ENCODE assay signal across 16 cellular contexts in genomic region chr13:76239031-76239680, GRCh38.
DNase-seq lines count a peak whose midpoint lies in the region; ATAC-seq and TF ChIP-seq lines count a peak whose summit lies in the region.
"Had no signal": no experiment of that assay in that cellular context is flagged by ENCODE, and none has a peak within 500 bp of the region (broad histone marks: within the 10 kb centered on the region; RNA-seq: fewer than 3 reads in every experiment).

No MANE protein-coding gene starts in this region.

- intact Hi-C loops in Right ventricle myocardium inferior (cut with DNase I): loop anchor here (10.0 kb wide), 1 partner anchor 56 kb away; no protein-coding TSS in a partner anchor

- H3K4me3 ChIP-seq in right atrium auricular region: no peak overlapping the region
- H3K4me3 ChIP-seq in skeletal muscle satellite cell (ENCODE audit: low read length): no peak overlapping the region
- H3K4me3 ChIP-seq: BLaER1 had no signal

- H3K9me3 ChIP-seq in right atrium auricular region (no peaks in the 10 kb centered on the region), skeletal muscle satellite cell (replicated peaks; ENCODE audit: low read length) (no peaks in the 10 kb centered on the region)
- H3K9me3 ChIP-seq: BLaER1, Caco-2 had no signal

- DNase-seq in Right ventricle myocardium inferior (ENCODE audit: missing footprints) (no peak), right atrium auricular region (ENCODE audit: low spot score) (no peak), fibroblast of gingiva (ENCODE audit: low read depth) (peak; percentile 76), myocyte (ENCODE audit: low read depth) (peak; percentile 63), HEK293T (ENCODE audit: extremely low spot score) (no peak)
- DNase-seq: 8988T; AML-193; Caco-2; CD8-positive, alpha-beta memory T cell; DND-41; GDM1; GOT3; H9 had no signal

- H3K36me3 ChIP-seq in right atrium auricular region: no peaks in the 10 kb centered on the region
- no peaks in the 10 kb centered on the region for H3K36me3 ChIP-seq in skeletal muscle satellite cell (ENCODE audit: insufficient read depth, low read length)
- H3K36me3 ChIP-seq: BLaER1 had no signal

- no peak for TF ChIP-seq CTCF in right atrium auricular region (IDR thresholded peaks at IDR 0.05)

- no peaks in the 10 kb centered on the region for H3K4me1 ChIP-seq in right atrium auricular region
- peaks cover 4% of the 10 kb centered on the region for H3K4me1 ChIP-seq in skeletal muscle satellite cell (ENCODE audit: control insufficient read depth, insufficient read depth, low read length)
- H3K4me1 ChIP-seq: BLaER1, Caco-2 had no signal

- H3K27me3 ChIP-seq in right atrium auricular region: no peaks in the 10 kb centered on the region
- no peaks in the 10 kb centered on the region for H3K27me3 ChIP-seq in skeletal muscle satellite cell (ENCODE audit: control insufficient read depth, insufficient read depth, low read length)
- H3K27me3 ChIP-seq: BLaER1 had no signal

- H3K9ac ChIP-seq in skeletal muscle satellite cell (ENCODE audit: low read depth, low read length): no peak overlapping the region
- H3K9ac ChIP-seq: BLaER1 had no signal

- H3K27ac ChIP-seq in right atrium auricular region: peak overlapping the region in 1 of 2 donors; percentile 67
- H3K27ac ChIP-seq: BLaER1 had no signal

- POLR2A ChIA-PET in HEK293T (lab: Yijun Ruan, JAX): no interaction called here

- peak overlapping the region; percentile 32 for H3K4me2 ChIP-seq in skeletal muscle satellite cell (ENCODE audit: low read length)
- H3K4me2 ChIP-seq: BLaER1 had no signal

- CTCF ChIA-PET in HEK293T (lab: Yijun Ruan, JAX): interaction anchor here (0.6 kb wide), 2 partner anchors 10 to 518 kb away, joined by 3 to 4 read pairs; no protein-coding TSS in a partner anchor

- ATAC-seq in Right ventricle myocardium inferior (peak; percentile 64), GM21381 (IDR thresholded peaks at IDR 0.05; ENCODE audit: unreplicated experiment) (no peak)

TF ChIP-seq in HEK293T, 16 proteins besides CTCF, POLR2A, EP300 and RAD21:
- TF ChIP-seq NFRKB (IDR thresholded peaks at IDR 0.05): no peak
- TF ChIP-seq HDGF (IDR thresholded peaks at IDR 0.05; ENCODE audit: borderline replicate concordance): no peak
- TF ChIP-seq ARNT (IDR thresholded peaks at IDR 0.05): no peak
- no peak for TF ChIP-seq L3MBTL2 (conservative IDR thresholded peaks at IDR 0.05)
- TF ChIP-seq ZNF384 (IDR thresholded peaks at IDR 0.05): no peak

Comparison
In these comparisons a context has a peak if more than half of its experiments do, and no peak if none do; other contexts are left out.
1. DNase-seq: peak in fibroblast of gingiva (single experiment) and myocyte (single experiment); none in Right ventricle myocardium inferior (single experiment), right atrium auricular region (single experiment) and HEK293T (single experiment).